In genomic region chr1:89699451-89699986, GRCh38 we compare ENCODE assay signal across 15 cellular contexts.
DNase-seq lines count a peak whose midpoint lies in the region; ATAC-seq, FAIRE-seq and TF ChIP-seq lines count a peak whose summit lies in the region.
"Had no signal": no experiment of that assay in that cellular context is flagged by ENCODE, and none has a peak within 500 bp of the region (broad histone marks: within the 10 kb centered on the region; RNA-seq: fewer than 3 reads in every experiment).

No MANE protein-coding gene starts in this region.

- no peak for FAIRE-seq in frontal cortex (lab: Jason Lieb, UNC)

- H3K79me2 ChIP-seq in MM.1S (ENCODE audit: low read length), result peaks cover 6% of the 10 kb centered on the region; the same call in 1 of the 2 replicates

- peaks cover 47% of the 10 kb centered on the region for H3K4me1 ChIP-seq in MM.1S (ENCODE audit: low read length)

- H3K9me3 ChIP-seq in MM.1S (replicated peaks; ENCODE audit: insufficient read depth, low read length), result no peaks in the 10 kb centered on the region
- H3K9me3 ChIP-seq: adrenal gland, gastrocnemius medialis had no signal

- no peak overlapping the region for H2AFZ ChIP-seq in MM.1S (ENCODE audit: low read length)
- H2AFZ ChIP-seq: GM23248 had no signal

- H3K4me3 ChIP-seq in MM.1S (ENCODE audit: low read length) (no peak overlapping the region), H7 (ENCODE audit: insufficient read depth, low read depth, low read length) (no peak overlapping the region)
- H3K4me3 ChIP-seq: adrenal gland, gastrocnemius medialis, GM23248 had no signal

- no peak overlapping the region for H3K9ac ChIP-seq in MM.1S (ENCODE audit: low read length)
- H3K9ac ChIP-seq: GM23248 had no signal

- H3K27ac Mint-ChIP-seq in activated naive CD4-positive, alpha-beta T cell treated with anti-CD3 and anti-CD28 coated beads, Interleukin-2, amount 50 U/mL, for 24 hours, result peak overlapping the region; percentile 96
- peak overlapping the region; percentile 96 for H3K27ac Mint-ChIP-seq in activated naive CD8-positive, alpha-beta T cell treated with anti-CD3 and anti-CD28 coated beads for 36 hours
- H3K27ac Mint-ChIP-seq in stimulated activated memory B cell treated with anti-CD40 and anti-IgM and Interleukin-4, amounts not matched to agents 10 μg/mL and 1 μg/mL and 100 μg/mL, for 72 hours, result peak overlapping the region; percentile 74

- no peak overlapping the region for H3K27ac ChIP-seq in MM.1S (ENCODE audit: low read length)
- H3K27ac ChIP-seq: adrenal gland, gastrocnemius medialis, GM23248 had no signal

- DNase-seq in activated naive CD4-positive, alpha-beta T cell treated with anti-CD3 and anti-CD28 coated beads, Interleukin-2, amount 50 U/mL, for 16 hours, result no peak
- DNase-seq in MM.1S (no peak), frontal cortex (ENCODE audit: low spot score in 2 of 2) (no peak), H7 (no peak)
- DNase-seq in activated naive CD8-positive, alpha-beta T cell treated with anti-CD3 and anti-CD28 coated beads for 36 hours, result no peak
- DNase-seq: adrenal gland, cerebellar nuclear complex, DMS153, gastrocnemius medialis, GM23248, Kasumi-1, NCI-H1436 treated with DMSO at 0.1 percent for 48 hours had no signal

- H3K36me3 ChIP-seq in MM.1S (replicated peaks; ENCODE audit: insufficient read depth, low read length), result no peaks in the 10 kb centered on the region
- H3K36me3 ChIP-seq in H7 (replicated peaks; ENCODE audit: control insufficient read depth, insufficient read depth, low read length), result no peaks in the 10 kb centered on the region
- H3K36me3 ChIP-seq: adrenal gland, gastrocnemius medialis had no signal

- peaks cover 56% of the 10 kb centered on the region for H3K36me3 Mint-ChIP-seq in activated naive CD4-positive, alpha-beta T cell treated with anti-CD3 and anti-CD28 coated beads, Interleukin-2, amount 50 U/mL, for 24 hours
- H3K36me3 Mint-ChIP-seq in activated naive CD8-positive, alpha-beta T cell treated with anti-CD3 and anti-CD28 coated beads for 36 hours, result peaks cover 85% of the 10 kb centered on the region
- peaks cover 28% of the 10 kb centered on the region for H3K36me3 Mint-ChIP-seq in stimulated activated memory B cell treated with anti-CD40 and anti-IgM and Interleukin-4, amounts not matched to agents 10 μg/mL and 1 μg/mL and 100 μg/mL, for 72 hours

- H3K9me2 ChIP-seq in MM.1S (replicated peaks; ENCODE audit: insufficient read depth, low read length), result no peaks in the 10 kb centered on the region

- H3F3A ChIP-seq in MM.1S (ENCODE audit: insufficient read depth, low read length), result peaks cover 11% of the 10 kb centered on the region

- peak overlapping the region; percentile 20; the same call in 1 of the 2 replicates for H3K4me2 ChIP-seq in MM.1S (ENCODE audit: low read depth, low read length)

- peaks cover 11% of the 10 kb centered on the region for H3K9me3 Mint-ChIP-seq in activated naive CD4-positive, alpha-beta T cell treated with anti-CD3 and anti-CD28 coated beads, Interleukin-2, amount 50 U/mL, for 24 hours
- peaks cover 15% of the 10 kb centered on the region for H3K9me3 Mint-ChIP-seq in activated naive CD8-positive, alpha-beta T cell treated with anti-CD3 and anti-CD28 coated beads for 36 hours
- no peaks in the 10 kb centered on the region for H3K9me3 Mint-ChIP-seq in stimulated activated memory B cell treated with anti-CD40 and anti-IgM and Interleukin-4, amounts not matched to agents 10 μg/mL and 1 μg/mL and 100 μg/mL, for 72 hours

- H3K4me3 Mint-ChIP-seq in activated naive CD4-positive, alpha-beta T cell treated with anti-CD3 and anti-CD28 coated beads, Interleukin-2, amount 50 U/mL, for 24 hours, result peak overlapping the region; percentile 72
- peak overlapping the region; percentile 42 for H3K4me3 Mint-ChIP-seq in activated naive CD8-positive, alpha-beta T cell treated with anti-CD3 and anti-CD28 coated beads for 36 hours
- H3K4me3 Mint-ChIP-seq in stimulated activated memory B cell treated with anti-CD40 and anti-IgM and Interleukin-4, amounts not matched to agents 10 μg/mL and 1 μg/mL and 100 μg/mL, for 72 hours, result peak overlapping the region; percentile 41

- no peaks in the 10 kb centered on the region for H3K27me3 Mint-ChIP-seq in activated naive CD4-positive, alpha-beta T cell treated with anti-CD3 and anti-CD28 coated beads, Interleukin-2, amount 50 U/mL, for 24 hours
- H3K27me3 Mint-ChIP-seq in activated naive CD8-positive, alpha-beta T cell treated with anti-CD3 and anti-CD28 coated beads for 36 hours, result no peaks in the 10 kb centered on the region
- no peaks in the 10 kb centered on the region for H3K27me3 Mint-ChIP-seq in stimulated activated memory B cell treated with anti-CD40 and anti-IgM and Interleukin-4, amounts not matched to agents 10 μg/mL and 1 μg/mL and 100 μg/mL, for 72 hours

- H3K4me1 Mint-ChIP-seq in activated naive CD4-positive, alpha-beta T cell treated with anti-CD3 and anti-CD28 coated beads, Interleukin-2, amount 50 U/mL, for 24 hours, result peaks cover 91% of the 10 kb centered on the region
- peaks cover 85% of the 10 kb centered on the region for H3K4me1 Mint-ChIP-seq in activated naive CD8-positive, alpha-beta T cell treated with anti-CD3 and anti-CD28 coated beads for 36 hours
- H3K4me1 Mint-ChIP-seq in stimulated activated memory B cell treated with anti-CD40 and anti-IgM and Interleukin-4, amounts not matched to agents 10 μg/mL and 1 μg/mL and 100 μg/mL, for 72 hours, result peaks cover 37% of the 10 kb centered on the region

- H3K27me3 ChIP-seq in MM.1S (replicated peaks; ENCODE audit: insufficient read depth, low read length), result no peaks in the 10 kb centered on the region
- no peaks in the 10 kb centered on the region for H3K27me3 ChIP-seq in H7 (ENCODE audit: control insufficient read depth, insufficient read depth, low read length)
- H3K27me3 ChIP-seq: adrenal gland, gastrocnemius medialis had no signal

- no peak for TF ChIP-seq CTCF in MM.1S (IDR thresholded peaks at IDR 0.05; ENCODE audit: low read length)

- ATAC-seq in stimulated activated memory B cell treated with anti-CD40 and anti-IgM and Interleukin-4, amounts not matched to agents 10 μg/mL and 1 μg/mL and 100 μg/mL, for 72 hours, result no peak
- no peak for ATAC-seq in HG02852 (IDR thresholded peaks at IDR 0.05; ENCODE audit: unreplicated experiment)
- ATAC-seq: gastrocnemius medialis had no signal

- H4K20me1 ChIP-seq in MM.1S (ENCODE audit: insufficient read depth, low read length), result no peaks in the 10 kb centered on the region
